ENCODE assay signal across 8 cellular contexts in the genomic region with DNA sequence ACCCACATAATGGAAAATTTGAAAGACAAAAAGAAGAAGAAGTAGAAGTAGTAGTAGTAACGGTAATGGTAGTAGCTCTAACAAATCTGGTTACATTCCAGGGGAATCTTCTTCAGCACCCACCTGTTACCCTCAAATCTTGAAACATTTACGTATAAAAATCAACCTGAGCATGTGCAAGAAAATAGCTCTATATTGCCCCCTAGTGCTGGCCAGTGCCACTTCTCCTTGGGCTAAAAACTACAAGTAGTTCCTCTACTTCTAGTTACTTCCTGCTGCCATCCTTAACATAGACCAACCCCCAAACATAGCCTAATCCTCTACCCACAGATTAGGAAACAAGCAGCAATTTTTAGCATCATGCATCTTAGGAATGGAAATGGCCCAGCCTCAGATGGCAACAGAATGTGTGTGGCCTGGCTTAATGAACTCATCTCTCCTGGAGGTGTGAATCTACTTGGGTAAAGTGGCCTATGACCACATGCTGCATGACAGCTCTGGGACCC. TPM values are rescaled to one million over a fixed set of nuclear protein-coding genes. Genes with fewer than 3 reads are reported as not detected.
DNase-seq lines count a peak whose midpoint lies in the region; ATAC-seq, FAIRE-seq and TF ChIP-seq lines count a peak whose summit lies in the region.

No MANE protein-coding gene starts in this region.

- no peak for DNase-seq in CD4-positive, alpha-beta T cell
- DNase-seq in NCI-H526 treated with DMSO at 0.1 percent for 48 hours (lab: John Stamatoyannopoulos, UW) (peak; percentile 27), body of pancreas (peak; percentile 69 to 82 (median 78)), spleen (no peak), mesenteric fat pad (ENCODE audit: low spot score) (no peak)

- intact Hi-C loops in CD4-positive, alpha-beta T cell (cut with DNase I, micrococcal nuclease), result no loop called here
- intact Hi-C loops in body of pancreas (cut with DNase I), result no loop called here
- intact Hi-C loops in spleen (cut with DNase I; ENCODE audit: low total_unique reads), result no loop called here

- FAIRE-seq in islet of Langerhans (lab: Jason Lieb, UNC), result peak; percentile 61

- CTCF ChIA-PET in CD4-positive, alpha-beta T cell (lab: Charles Lee), result no interaction called here

- H3K27me3 Mint-ChIP-seq in CD4-positive, alpha-beta T cell, result peaks cover 58% of the 10 kb centered on the region

- H3K4me1 ChIP-seq in body of pancreas (peaks cover 37% of the 10 kb centered on the region), spleen (peaks cover 0 to 59% (median 19%) of the 10 kb centered on the region in 6 donors)

- H3K27ac Mint-ChIP-seq in CD4-positive, alpha-beta T cell, result no peak overlapping the region

- WGBS in body of pancreas, 2 donors, result 1 to 6% methylated on average over 2 of the region's 2 CpGs
- 7 to 17% (median 11%) methylated on average over 2 of the region's 2 CpGs for WGBS in spleen, 5 donors

- H3K9me3 Mint-ChIP-seq in CD4-positive, alpha-beta T cell, result peaks cover 2% of the 10 kb centered on the region

- no peaks in the 10 kb centered on the region for H3K36me3 ChIP-seq in body of pancreas (replicated peaks in 1 of 2; ENCODE audit: insufficient read depth in 1 of 2, low read depth in 2 of 2)
- H3K36me3 ChIP-seq in spleen, result no peaks in the 10 kb centered on the region

- peaks cover 12% of the 10 kb centered on the region for H3K4me1 Mint-ChIP-seq in CD4-positive, alpha-beta T cell (ENCODE audit: low read depth)

- no peak overlapping the region for H3K27ac ChIP-seq in CD4-positive, alpha-beta T cell (ENCODE audit: low read depth, low read length)
- H3K27ac ChIP-seq in body of pancreas (peak overlapping the region in 1 of 4 donors; percentile 8), spleen (peak overlapping the region in 4 of 8 donors; percentile 4 to 34 (median 21))

- H3K4me3 Mint-ChIP-seq in CD4-positive, alpha-beta T cell, result no peak overlapping the region

- H3K36me3 Mint-ChIP-seq in CD4-positive, alpha-beta T cell (ENCODE audit: low read depth), result no peaks in the 10 kb centered on the region

- POLR2A ChIA-PET in CD4-positive, alpha-beta T cell (lab: Charles Lee), result no interaction called here

- no peak for ATAC-seq in CD4-positive, alpha-beta T cell (ENCODE audit: poor library complexity)
- ATAC-seq in GM18868 (IDR thresholded peaks at IDR 0.05; ENCODE audit: unreplicated experiment) (peak; percentile 62), HG03175 (IDR thresholded peaks at IDR 0.05; ENCODE audit: unreplicated experiment) (peak; percentile 81), body of pancreas (peak; percentile 31)

- TF ChIP-seq POLR2A in body of pancreas (IDR thresholded peaks at IDR 0.05) (no peak), spleen (IDR thresholded peaks at IDR 0.05) (no peak)

- peaks cover 40% of the 10 kb centered on the region for H3K27me3 ChIP-seq in CD4-positive, alpha-beta T cell (ENCODE audit: control insufficient read depth, insufficient read depth, low read length)
- H3K27me3 ChIP-seq in body of pancreas, result no peaks in the 10 kb centered on the region
- peaks cover 0 to 51% (median 11%) of the 10 kb centered on the region in 7 donors for H3K27me3 ChIP-seq in spleen (replicated peaks in 1 of 7)

- no peak overlapping the region for H3K4me3 ChIP-seq in body of pancreas
- H3K4me3 ChIP-seq in spleen, result peak overlapping the region in 1 of 8 donors; percentile 57

- H3K9me3 ChIP-seq in CD4-positive, alpha-beta T cell (ENCODE audit: control insufficient read depth, low read length), result no peaks in the 10 kb centered on the region
- H3K9me3 ChIP-seq in body of pancreas (no peaks in the 10 kb centered on the region), spleen (no peaks in the 10 kb centered on the region)

- peak; percentile 19 for TF ChIP-seq CTCF in CD4-positive, alpha-beta T cell (IDR thresholded peaks at IDR 0.05)
- TF ChIP-seq CTCF in body of pancreas (IDR thresholded peaks at IDR 0.05) (peak; percentile 64 to 90 (median 86)), spleen (IDR thresholded peaks at IDR 0.05 in 8 of 11, conservative IDR thresholded peaks at IDR 0.05 in 3 of 11) (peak; percentile 10 to 83 (median 58))

RNA-seq across cellular contexts. Expression of gene PDGFC, which starts 3.1 kb away (rescaled TPM):
- total RNA-seq in CD4-positive, alpha-beta T cell, result not detected
- 10 to 100 TPM; 19.1 to 21.8 TPM for total RNA-seq in body of pancreas
- total RNA-seq in spleen, result 10 to 100 TPM; 10.5 to 24.7 (median 19.2) TPM
- 1 to 10 TPM; 1.6 to 3.4 (median 1.9) TPM for polyA plus RNA-seq in spleen
- 26.8 TPM for total RNA-seq in mesenteric fat pad

Comparison
In these comparisons a context has a peak if more than half of its experiments do, and no peak if none do; other contexts are left out.
1. DNase-seq: peak in NCI-H526 treated with DMSO at 0.1 percent for 48 hours (single experiment) and body of pancreas (4 of 4); none in CD4-positive, alpha-beta T cell (0 of 10), spleen (single experiment) and mesenteric fat pad (single experiment).
2. CTCF ChIP-seq: peak in every context shown above with its lines; median percentile 86 in body of pancreas; 58 in spleen; 19 in CD4-positive, alpha-beta T cell.
3. RNA of gene PDGFC, which starts 3.1 kb away (total RNA-seq): 26.8 TPM in mesenteric fat pad (single experiment), 19.1 to 21.8 TPM in body of pancreas and 10.5 to 24.7 TPM in spleen; not detected in CD4-positive, alpha-beta T cell; every median in the first group is over 10 times any median in the second.